ENCODE assay signal across 8 cellular contexts in the genomic region with DNA sequence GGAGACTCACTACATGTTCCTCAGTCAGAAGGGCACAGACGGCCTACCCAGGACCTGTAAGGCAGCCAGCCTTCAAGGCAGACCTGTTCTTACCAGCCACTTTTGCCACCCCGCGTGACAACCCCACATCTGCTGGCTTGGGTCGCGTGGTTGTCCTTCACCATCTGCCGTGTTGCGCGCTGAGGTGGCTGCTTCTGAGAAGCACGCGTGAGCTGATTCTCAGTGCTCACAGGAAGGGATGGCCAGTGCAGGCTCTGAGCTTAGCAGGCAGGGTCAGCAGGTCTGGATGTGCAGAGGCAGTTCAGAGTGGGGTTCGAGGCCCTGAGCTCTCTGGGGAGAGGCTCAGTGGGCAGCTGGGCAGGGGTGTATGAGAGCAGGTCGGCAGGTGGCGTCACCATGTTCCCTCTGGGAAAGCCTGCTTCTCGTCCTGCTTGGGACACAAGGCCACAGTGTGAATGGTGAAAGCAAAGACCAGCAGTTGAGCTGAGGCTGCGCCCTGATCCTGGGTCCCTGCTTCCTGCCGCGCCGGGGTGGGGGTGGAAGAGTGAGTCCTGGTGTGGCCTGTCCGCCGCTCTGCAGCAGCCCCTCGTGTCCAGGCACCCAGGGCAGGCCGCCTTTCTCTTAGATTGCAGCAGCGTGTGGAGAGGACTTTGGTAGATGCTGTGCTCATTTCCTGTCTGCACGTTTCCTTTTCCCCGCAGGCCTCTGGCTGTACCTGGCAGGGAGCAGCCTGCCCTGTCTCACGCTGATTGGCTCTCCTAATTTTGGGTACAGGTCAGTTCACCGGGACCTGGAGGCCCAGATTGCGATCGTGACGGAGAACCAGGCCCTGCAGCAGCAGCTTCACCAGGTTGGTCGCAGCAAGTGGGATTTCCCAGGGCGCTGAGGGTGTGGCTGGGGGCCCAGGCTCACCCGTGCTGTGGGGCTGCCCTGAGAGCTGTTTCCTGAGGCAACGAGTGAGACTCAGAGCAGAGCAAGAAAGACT. TPM values are rescaled to one million over a fixed set of nuclear protein-coding genes. Genes with fewer than 3 reads are reported as not detected.
DNase-seq lines count a peak whose midpoint lies in the region; ATAC-seq lines count a peak whose summit lies in the region.

No MANE protein-coding gene starts in this region.

- CTCF ChIA-PET in CD8-positive, alpha-beta memory T cell (lab: Charles Lee): interaction anchor here (1.3 kb wide), 1 partner anchor 164 kb away, joined by 4 read pairs; no protein-coding TSS in a partner anchor
- CTCF ChIA-PET in activated CD8-positive, alpha-beta memory T cell treated with anti-CD3 and anti-CD28 coated beads, Interleukin-2, amount 10 ng/mL, durations not matched to agents 7 days and 5 days (lab: Charles Lee): no interaction called here

- H3K27ac ChIP-seq in CD8-positive, alpha-beta memory T cell (ENCODE audit: low read depth, low read length): peak overlapping the region; percentile 43
- peak overlapping the region; percentile 35 to 47 for H3K27ac ChIP-seq in esophagus (ENCODE audit: low read depth in 2 of 2, low read length in 1 of 2)

- peaks cover 48 to 73% (median 63%) of the 10 kb centered on the region in 3 donors for H3K4me1 Mint-ChIP-seq in CD8-positive, alpha-beta memory T cell
- H3K4me1 Mint-ChIP-seq in activated CD8-positive, alpha-beta memory T cell treated with anti-CD3 and anti-CD28 coated beads, Interleukin-2, amount 10 ng/mL, durations not matched to agents 7 days and 5 days: peaks cover 76% of the 10 kb centered on the region

- peaks cover 5% of the 10 kb centered on the region for H3K36me3 ChIP-seq in CD8-positive, alpha-beta memory T cell (ENCODE audit: insufficient read depth, low read length)
- peaks cover 0 to 15% of the 10 kb centered on the region in 2 donors for H3K36me3 ChIP-seq in esophagus (ENCODE audit: control insufficient read depth in 2 of 2, insufficient read depth in 2 of 2, low read length in 1 of 2)

- H3K4me1 ChIP-seq in CD8-positive, alpha-beta memory T cell (ENCODE audit: insufficient read depth, low read length): peaks cover 56% of the 10 kb centered on the region
- peaks cover 0 to 7% of the 10 kb centered on the region in 2 donors for H3K4me1 ChIP-seq in esophagus (ENCODE audit: control insufficient read depth in 2 of 2, insufficient read depth in 2 of 2, low read length in 1 of 2)

- H3K27me3 ChIP-seq in CD8-positive, alpha-beta memory T cell (ENCODE audit: insufficient read depth, low read length, poor library complexity, severe bottlenecking): no peaks in the 10 kb centered on the region
- H3K27me3 ChIP-seq in esophagus (ENCODE audit: control insufficient read depth in 1 of 2, insufficient read depth in 2 of 2, low read length in 2 of 2): no peaks in the 10 kb centered on the region

- no peaks in the 10 kb centered on the region for H3K27me3 Mint-ChIP-seq in CD8-positive, alpha-beta memory T cell
- H3K27me3 Mint-ChIP-seq in activated CD8-positive, alpha-beta memory T cell treated with anti-CD3 and anti-CD28 coated beads, Interleukin-2, amount 10 ng/mL, durations not matched to agents 7 days and 5 days: no peaks in the 10 kb centered on the region

- peak; percentile 68 for ATAC-seq in activated CD8-positive, alpha-beta memory T cell treated with anti-CD3 and anti-CD28 coated beads, Interleukin-2, amount 10 ng/mL, durations not matched to agents 7 days and 5 days
- ATAC-seq in HG03039 (IDR thresholded peaks at IDR 0.05; ENCODE audit: unreplicated experiment) (no peak), GM18520 (IDR thresholded peaks at IDR 0.05; ENCODE audit: unreplicated experiment) (no peak)

- in situ Hi-C loops in KBM-7 (cut with MboI; ENCODE audit: low pct_unique_long_range_greater_than_20kb, low sequenced_read_pairs): no loop called here

- 78 to 79% methylated on average over 34 of the region's 34 CpGs for WGBS in esophagus, 2 donors

- POLR2A ChIA-PET in CD8-positive, alpha-beta memory T cell (lab: Charles Lee): interaction anchor here (0.5 to 0.7 kb wide), 2 partner anchors 88 to 152 kb away, joined by 6 to 19 read pairs; no protein-coding TSS in a partner anchor

- peak; percentile 26 to 59 (median 39) for DNase-seq in CD8-positive, alpha-beta memory T cell
- peak; percentile 79 for DNase-seq in activated CD8-positive, alpha-beta memory T cell treated with anti-CD3 and anti-CD28 coated beads, Interleukin-2, amount 10 ng/mL, durations not matched to agents 7 days and 5 days
- peak; percentile 28 to 29 for DNase-seq in stimulated activated CD4-positive, alpha-beta T cell treated with anti-CD3 and anti-CD28 coated beads, Interleukin-15, amount 100 ng/mL, for 1 hour (ENCODE audit: low read depth in 1 of 2, low spot score in 1 of 2)
- DNase-seq in NCI-H510A (lab: John Stamatoyannopoulos, UW) (no peak), KBM-7 (no peak)

- H3K9me3 ChIP-seq in CD8-positive, alpha-beta memory T cell (ENCODE audit: low read length): no peaks in the 10 kb centered on the region
- H3K9me3 ChIP-seq in esophagus (ENCODE audit: control insufficient read depth in 2 of 2, insufficient read depth in 1 of 2, low read depth in 1 of 2, low read length in 1 of 2): no peaks in the 10 kb centered on the region

- H3K9me3 Mint-ChIP-seq in CD8-positive, alpha-beta memory T cell: no peaks in the 10 kb centered on the region
- no peaks in the 10 kb centered on the region for H3K9me3 Mint-ChIP-seq in activated CD8-positive, alpha-beta memory T cell treated with anti-CD3 and anti-CD28 coated beads, Interleukin-2, amount 10 ng/mL, durations not matched to agents 7 days and 5 days (ENCODE audit: low read depth)

- H3K36me3 Mint-ChIP-seq in CD8-positive, alpha-beta memory T cell: peaks cover 0 to 60% (median 2%) of the 10 kb centered on the region in 3 donors
- peaks cover 13% of the 10 kb centered on the region for H3K36me3 Mint-ChIP-seq in activated CD8-positive, alpha-beta memory T cell treated with anti-CD3 and anti-CD28 coated beads, Interleukin-2, amount 10 ng/mL, durations not matched to agents 7 days and 5 days

- H3K27ac Mint-ChIP-seq in CD8-positive, alpha-beta memory T cell: peak overlapping the region; percentile 78 to 98 (median 94)
- H3K27ac Mint-ChIP-seq in activated CD8-positive, alpha-beta memory T cell treated with anti-CD3 and anti-CD28 coated beads, Interleukin-2, amount 10 ng/mL, durations not matched to agents 7 days and 5 days: peak overlapping the region; percentile 91

- peak overlapping the region; percentile 42 for H3K4me3 ChIP-seq in CD8-positive, alpha-beta memory T cell (ENCODE audit: low read length)
- H3K4me3 ChIP-seq in esophagus (ENCODE audit: low read depth in 1 of 2, low read length in 2 of 2): no peak overlapping the region

- peak overlapping the region; percentile 34 to 85 (median 59) for H3K4me3 Mint-ChIP-seq in CD8-positive, alpha-beta memory T cell
- H3K4me3 Mint-ChIP-seq in activated CD8-positive, alpha-beta memory T cell treated with anti-CD3 and anti-CD28 coated beads, Interleukin-2, amount 10 ng/mL, durations not matched to agents 7 days and 5 days: peak overlapping the region; percentile 70

RNA-seq across cellular contexts. Expression of a gene that starts 36.0 kb away (rescaled TPM):
- 10 to 100 TPM; 48.2 to 51.5 TPM for total RNA-seq in CD8-positive, alpha-beta memory T cell
- polyA plus RNA-seq in CD8-positive, alpha-beta memory T cell: 31.5 TPM
- 10 to 100 TPM; 52.2 to 70.2 TPM for total RNA-seq in activated CD8-positive, alpha-beta memory T cell treated with anti-CD3 and anti-CD28 coated beads, Interleukin-2, amount 10 ng/mL, durations not matched to agents 7 days and 5 days
- polyA plus RNA-seq in esophagus: 10 to 100 TPM; 13.9 to 14.2 TPM

RNA-seq across cellular contexts. Expression of a gene that starts 54.6 kb away (rescaled TPM):
- total RNA-seq in CD8-positive, alpha-beta memory T cell: 10 to 100 TPM; 26.9 to 27.4 TPM
- 38.9 TPM for polyA plus RNA-seq in CD8-positive, alpha-beta memory T cell
- 10 to 100 TPM in 1 of 2 experiments, 1 to 10 TPM in 1; 9.9 to 21.3 TPM for total RNA-seq in activated CD8-positive, alpha-beta memory T cell treated with anti-CD3 and anti-CD28 coated beads, Interleukin-2, amount 10 ng/mL, durations not matched to agents 7 days and 5 days
- polyA plus RNA-seq in esophagus: 10 to 100 TPM in 1 of 2 donors, 1 to 10 TPM in 1; 6.6 to 20.1 TPM

Comparison
In these comparisons a context has a peak if more than half of its experiments do, and no peak if none do; other contexts are left out.
1. DNase-seq: peak in CD8-positive, alpha-beta memory T cell (5 of 5), activated CD8-positive, alpha-beta memory T cell treated with anti-CD3 and anti-CD28 coated beads, Interleukin-2, amount 10 ng/mL, durations not matched to agents 7 days and 5 days (single experiment) and stimulated activated CD4-positive, alpha-beta T cell treated with anti-CD3 and anti-CD28 coated beads, Interleukin-15, amount 100 ng/mL, for 1 hour (2 of 2); none in NCI-H510A (single experiment) and KBM-7 (single experiment).